ENCODE assay signal across 10 cellular contexts in the genomic region with DNA sequence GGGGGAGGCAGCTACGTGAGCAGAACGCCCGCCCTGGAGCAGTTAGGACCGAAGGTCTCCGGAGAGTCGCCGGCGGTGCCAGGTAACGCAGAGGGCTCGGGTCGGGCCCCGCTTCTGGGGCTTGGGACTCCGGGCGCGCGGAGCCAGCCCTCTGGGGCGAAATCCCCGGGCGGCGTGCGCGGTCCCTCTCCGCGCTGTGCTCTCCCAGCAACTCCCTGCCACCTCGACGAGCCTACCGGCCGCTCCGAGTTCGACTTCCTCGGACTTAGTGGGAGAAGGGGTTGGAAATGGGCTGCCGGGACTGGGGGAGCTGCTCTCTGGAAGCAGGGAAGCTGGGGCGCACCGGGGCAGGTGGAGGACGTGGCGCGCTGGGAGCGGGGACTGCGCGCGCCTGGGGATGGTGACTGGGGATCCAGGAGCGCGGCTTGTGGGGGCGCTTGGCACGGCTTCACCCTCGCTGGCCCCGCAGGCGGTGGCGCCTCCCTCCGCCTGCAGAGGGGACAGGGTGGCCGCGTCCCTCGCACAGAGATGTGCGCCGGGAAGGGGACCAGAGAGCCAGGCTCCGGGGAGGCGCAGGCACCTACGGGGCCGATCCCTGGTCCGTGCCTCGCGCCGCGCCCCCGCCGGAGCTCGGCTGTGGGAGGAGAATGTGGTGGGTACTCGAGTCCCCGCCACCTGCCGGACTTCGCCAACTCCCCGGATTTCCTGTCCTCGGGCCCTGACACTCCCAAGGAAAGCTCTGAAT. TPM values are rescaled to one million over a fixed set of nuclear protein-coding genes. Genes with fewer than 3 reads are reported as not detected.
DNase-seq lines count a peak whose midpoint lies in the region; ATAC-seq, FAIRE-seq and TF ChIP-seq lines count a peak whose summit lies in the region.
"Had no signal": no experiment of that assay in that cellular context is flagged by ENCODE, and none has a peak within 500 bp of the region (broad histone marks: within the 10 kb centered on the region; RNA-seq: fewer than 3 reads in every experiment).

No MANE protein-coding gene starts in this region.

- no peak for TF ChIP-seq CTCF in A549 (IDR thresholded peaks at IDR 0.05)
- no peak for TF ChIP-seq CTCF in esophagus muscularis mucosa (IDR thresholded peaks at IDR 0.05)
- TF ChIP-seq CTCF in mesothelial cell of epicardium (IDR thresholded peaks at IDR 0.05; ENCODE audit: unreplicated experiment): no peak

- no peak for TF ChIP-seq POLR2A in A549 (IDR thresholded peaks at IDR 0.05; ENCODE audit: low read length)
- no peak for TF ChIP-seq POLR2A in esophagus muscularis mucosa (IDR thresholded peaks at IDR 0.05; ENCODE audit: low read depth)

- H3K36me3 ChIP-seq in esophagus muscularis mucosa: no peaks in the 10 kb centered on the region

- H3K9me3 Mint-ChIP-seq in mesothelial cell of epicardium: no peaks in the 10 kb centered on the region
- no peaks in the 10 kb centered on the region for H3K9me3 Mint-ChIP-seq in activated T-cell treated with anti-CD3 and anti-CD28 coated beads, Interleukin-2, amount 50 U/mL, for 4 hours

- 7% methylated on average over 3 of the region's 73 CpGs for WGBS in A549 (ENCODE audit: missing lambda C conversion rate)
- 2% methylated on average over 11 of the region's 73 CpGs for WGBS in esophagus muscularis mucosa

- H3K4me3 ChIP-seq in A549: no peak overlapping the region
- H3K4me3 ChIP-seq in esophagus muscularis mucosa: peak overlapping the region; percentile 34 to 51 (median 42)

- no peak for TF ChIP-seq RAD21 in A549 (conservative IDR thresholded peaks at IDR 0.05 in 1 of 2, IDR thresholded peaks at IDR 0.05 in 1 of 2)

- 0 out of 3 replicates have a peak overlapping the region, but pooled peaks have one; percentile 19 for H3K4me2 ChIP-seq in A549

- no peak for ATAC-seq in A549
- ATAC-seq in activated T-cell treated with anti-CD3 and anti-CD28 coated beads, Interleukin-2, amount 50 U/mL, for 4 hours: no peak
- ATAC-seq in HG02973 (IDR thresholded peaks at IDR 0.05; ENCODE audit: unreplicated experiment): no peak
- ATAC-seq in GM19351 (IDR thresholded peaks at IDR 0.05; ENCODE audit: unreplicated experiment): no peak

- no peak overlapping the region for H3K27ac Mint-ChIP-seq in mesothelial cell of epicardium
- H3K27ac Mint-ChIP-seq: CD8-positive, alpha-beta memory T cell had no signal

- no peak for FAIRE-seq in A549 (lab: Jason Lieb, UNC)

- peak overlapping the region; percentile 76 for H3K4me3 Mint-ChIP-seq in mesothelial cell of epicardium
- no peak overlapping the region for H3K4me3 Mint-ChIP-seq in activated T-cell treated with anti-CD3 and anti-CD28 coated beads, Interleukin-2, amount 50 U/mL, for 4 hours

- intact Hi-C loops in esophagus muscularis mucosa (cut with DNase I): no loop called here

- POLR2A ChIA-PET in A549 (lab: Yijun Ruan, JAX): no interaction called here

- peaks cover 28% of the 10 kb centered on the region for H3K4me1 Mint-ChIP-seq in mesothelial cell of epicardium
- H3K4me1 Mint-ChIP-seq in activated T-cell treated with anti-CD3 and anti-CD28 coated beads, Interleukin-2, amount 50 U/mL, for 4 hours (ENCODE audit: low read depth): no peaks in the 10 kb centered on the region
- H3K4me1 Mint-ChIP-seq: CD8-positive, alpha-beta memory T cell had no signal

- no peaks in the 10 kb centered on the region for H3K36me3 Mint-ChIP-seq in mesothelial cell of epicardium
- no peaks in the 10 kb centered on the region for H3K36me3 Mint-ChIP-seq in activated T-cell treated with anti-CD3 and anti-CD28 coated beads, Interleukin-2, amount 50 U/mL, for 4 hours (ENCODE audit: insufficient read depth)
- H3K36me3 Mint-ChIP-seq: CD8-positive, alpha-beta memory T cell had no signal

- peaks cover 63% of the 10 kb centered on the region for H3K27me3 Mint-ChIP-seq in mesothelial cell of epicardium (ENCODE audit: low read depth)
- H3K27me3 Mint-ChIP-seq in activated T-cell treated with anti-CD3 and anti-CD28 coated beads, Interleukin-2, amount 50 U/mL, for 4 hours (ENCODE audit: low read depth): peaks cover 29% of the 10 kb centered on the region

- TF ChIP-seq EP300 in A549 (IDR thresholded peaks at IDR 0.05): no peak
- no peak for TF ChIP-seq EP300 in esophagus muscularis mucosa (IDR thresholded peaks at IDR 0.05)

- CTCF ChIA-PET in A549 (lab: Yijun Ruan, JAX): interaction anchor here (0.6 to 1.5 kb wide), 2 partner anchors 11 to 660 kb away, joined by 3 read pairs; no protein-coding TSS in a partner anchor

- H3K9me3 ChIP-seq in A549: no peaks in the 10 kb centered on the region
- no peaks in the 10 kb centered on the region for H3K9me3 ChIP-seq in esophagus muscularis mucosa

- H3K27me3 ChIP-seq in esophagus muscularis mucosa: peaks cover 0 to 40% (median 6%) of the 10 kb centered on the region in 4 donors

- H3K27ac ChIP-seq in A549 (no peak overlapping the region), esophagus muscularis mucosa (replicated peaks in 1 of 4) (no peak overlapping the region)

- DNase-seq in A549 (ENCODE audit: low read depth in 1 of 2, low spot score in 1 of 2): no peak
- peak; percentile 30 to 68 for DNase-seq in NCI-H1930 (lab: John Stamatoyannopoulos, UW)
- DNase-seq in esophagus muscularis mucosa (ENCODE audit: extremely low spot score): no peak
- peak; percentile 24 to 47 for DNase-seq in mesothelial cell of epicardium (ENCODE audit: low spot score in 2 of 2, unreplicated experiment in 2 of 2)
- DNase-seq in NCI-H1694 (lab: John Stamatoyannopoulos, UW): no peak
- no peak for DNase-seq in activated T-cell treated with anti-CD3 and anti-CD28 coated beads, Interleukin-2, amount 50 U/mL, for 4 hours
- DNase-seq: CD8-positive, alpha-beta memory T cell; NCI-H1694 treated with DMSO at 0.1 percent for 48 hours had no signal

- no peaks in the 10 kb centered on the region for H3K4me1 ChIP-seq in A549
- peaks cover 4 to 16% (median 14%) of the 10 kb centered on the region in 4 donors for H3K4me1 ChIP-seq in esophagus muscularis mucosa

TF ChIP-seq in A549, 52 proteins besides CTCF, POLR2A, EP300 and RAD21:
- TF ChIP-seq PBX3 (IDR thresholded peaks at IDR 0.05) (no peak), HES2 (IDR thresholded peaks at IDR 0.05) (no peak), BHLHE40 (IDR thresholded peaks at IDR 0.05; ENCODE audit: low read depth, low read length) (no peak), RNF2 (IDR thresholded peaks at IDR 0.05; ENCODE audit: borderline replicate concordance, low read depth) (no peak), CBX2 (IDR thresholded peaks at IDR 0.05; ENCODE audit: borderline replicate concordance, low read depth) (no peak), EHF (CRISPR knock-in tag; IDR thresholded peaks at IDR 0.05) (no peak), HOXB13 (CRISPR knock-in tag; IDR thresholded peaks at IDR 0.05; ENCODE audit: low read depth) (no peak), NFE2L2 (conservative IDR thresholded peaks at IDR 0.05; ENCODE audit: low read length) (no peak), NPAS2 (CRISPR knock-in tag; IDR thresholded peaks at IDR 0.05; ENCODE audit: borderline replicate concordance) (no peak), NR3C1 (IDR thresholded peaks at IDR 0.05) (no peak), JUN (IDR thresholded peaks at IDR 0.05) (no peak), EHMT2 (IDR thresholded peaks at IDR 0.05; ENCODE audit: low read depth) (no peak), FOXS1 (CRISPR knock-in tag; IDR thresholded peaks at IDR 0.05) (no peak), HEYL (CRISPR knock-in tag; IDR thresholded peaks at IDR 0.05) (no peak)
- TF ChIP-seq, protein P1, sequence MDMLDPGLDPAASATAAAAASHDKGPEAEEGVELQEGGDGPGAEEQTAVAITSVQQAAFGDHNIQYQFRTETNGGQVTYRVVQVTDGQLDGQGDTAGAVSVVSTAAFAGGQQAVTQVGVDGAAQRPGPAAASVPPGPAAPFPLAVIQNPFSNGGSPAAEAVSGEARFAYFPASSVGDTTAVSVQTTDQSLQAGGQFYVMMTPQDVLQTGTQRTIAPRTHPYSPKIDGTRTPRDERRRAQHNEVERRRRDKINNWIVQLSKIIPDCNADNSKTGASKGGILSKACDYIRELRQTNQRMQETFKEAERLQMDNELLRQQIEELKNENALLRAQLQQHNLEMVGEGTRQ (IDR thresholded peaks at IDR 0.05): no peak

RNA-seq across cellular contexts. Expression of gene CDH20, which starts 0.7 kb away (rescaled TPM):
- polyA plus RNA-seq in A549 (2011; rRNA removed): not detected in 2 replicates
- not detected in 2 replicates for polyA plus RNA-seq in A549 (2012; cell fraction: cytosol; rRNA removed)
- polyA plus RNA-seq in A549 (2012; cell fraction: nucleus; rRNA removed): not detected in 2 replicates
- not detected in 3 replicates for polyA plus RNA-seq in A549 (2017; fragmentation: RNase III; extraction: RNeasy Plus Mini Kit Qiagen cat#74134 plus additional on column Dnase treatment)
- not detected in 2 replicates for polyA minus RNA-seq in A549 (2011; rRNA and poly(A)+ RNA removed)
- under 1 TPM; 0.06 to 0.99 (median 0.27) TPM for total RNA-seq in esophagus muscularis mucosa
- 0.63 to 0.93 TPM (median 0.89 TPM) in 3 replicates for total RNA-seq in mesothelial cell of epicardium
- under 1 TPM in 2 of 3 donors, not detected in 1; 0.11 to 0.15 TPM for total RNA-seq in activated T-cell treated with anti-CD3 and anti-CD28 coated beads, Interleukin-2, amount 50 U/mL, for 4 hours
- polyA plus RNA-seq: CD8-positive, alpha-beta memory T cell had no signal

Comparison
In these comparisons a context has a peak if more than half of its experiments do, and no peak if none do; other contexts are left out.
1. DNase-seq: peak in NCI-H1930 (2 of 2) and mesothelial cell of epicardium (2 of 2); none in A549 (0 of 2), esophagus muscularis mucosa (single experiment), NCI-H1694 (single experiment) and activated T-cell treated with anti-CD3 and anti-CD28 coated beads, Interleukin-2, amount 50 U/mL, for 4 hours (single experiment).